Comparison of ENCODE assay signal across 9 cellular contexts in genomic region chr5:107668154-107668932, GRCh38. TPM values are rescaled to one million over a fixed set of nuclear protein-coding genes. Genes with fewer than 3 reads are reported as not detected.
DNase-seq lines count a peak whose midpoint lies in the region; ATAC-seq, FAIRE-seq and TF ChIP-seq lines count a peak whose summit lies in the region.
"Had no signal": no experiment of that assay in that cellular context is flagged by ENCODE, and none has a peak within 500 bp of the region (broad histone marks: within the 10 kb centered on the region; RNA-seq: fewer than 3 reads in every experiment).

No MANE protein-coding gene starts in this region.

- H3K27me3 ChIP-seq in esophagus (ENCODE audit: control insufficient read depth in 1 of 2, insufficient read depth in 2 of 2, low read length in 2 of 2): no peaks in the 10 kb centered on the region
- no peaks in the 10 kb centered on the region for H3K27me3 ChIP-seq in neural progenitor cell
- peaks cover 8 to 14% of the 10 kb centered on the region in 2 donors for H3K27me3 ChIP-seq in small intestine (ENCODE audit: control insufficient read depth in 2 of 2, insufficient read depth in 2 of 2, low read length in 2 of 2)

- peaks cover 9% of the 10 kb centered on the region for H3K36me3 Mint-ChIP-seq in neural progenitor cell

- H3K9me3 ChIP-seq in esophagus (ENCODE audit: control insufficient read depth in 2 of 2, insufficient read depth in 1 of 2, low read depth in 1 of 2, low read length in 1 of 2) (no peaks in the 10 kb centered on the region), neural progenitor cell (ENCODE audit: low read depth) (no peaks in the 10 kb centered on the region), small intestine (ENCODE audit: control insufficient read depth, low read depth) (no peaks in the 10 kb centered on the region)

- H3K4me3 ChIP-seq in esophagus (ENCODE audit: low read depth in 1 of 2, low read length in 2 of 2) (peak overlapping the region; percentile 61 to 72), neural progenitor cell (peak overlapping the region; percentile 97), small intestine (ENCODE audit: low read depth in 1 of 2, low read length in 2 of 2) (no peak overlapping the region)

- peak; percentile 58 for DNase-seq in NCI-H69 (lab: John Stamatoyannopoulos, UW)
- no peak for DNase-seq in neural progenitor cell (ENCODE audit: low spot score)
- no peak for DNase-seq in NCI-H2081 (lab: John Stamatoyannopoulos, UW)
- DNase-seq in HK-2 (ENCODE audit: unreplicated experiment): no peak
- no peak for DNase-seq in small intestine

- peaks cover 31% of the 10 kb centered on the region for H3K4me1 Mint-ChIP-seq in neural progenitor cell

- H3K27ac Mint-ChIP-seq in neural progenitor cell: peak overlapping the region; percentile 95

- H3K36me3 ChIP-seq in esophagus (ENCODE audit: control insufficient read depth in 2 of 2, insufficient read depth in 2 of 2, low read length in 1 of 2) (no peaks in the 10 kb centered on the region), neural progenitor cell (peaks cover 18% of the 10 kb centered on the region), small intestine (ENCODE audit: control insufficient read depth in 2 of 2, insufficient read depth in 2 of 2, low read length in 2 of 2) (no peaks in the 10 kb centered on the region)

- peaks cover 0 to 3% of the 10 kb centered on the region in 2 donors for H3K4me1 ChIP-seq in esophagus (ENCODE audit: control insufficient read depth in 2 of 2, insufficient read depth in 2 of 2, low read length in 1 of 2)
- H3K4me1 ChIP-seq in neural progenitor cell: peaks cover 45% of the 10 kb centered on the region
- H3K4me1 ChIP-seq in small intestine (ENCODE audit: control insufficient read depth in 2 of 2, insufficient read depth in 1 of 2, low read depth in 1 of 2, low read length in 1 of 2): peaks cover 2 to 5% of the 10 kb centered on the region in 2 donors

- H2AFZ ChIP-seq in neural progenitor cell (replicated peaks): no peak overlapping the region

- H3F3A ChIP-seq in neural progenitor cell (ENCODE audit: low read depth): peaks cover 51% of the 10 kb centered on the region

- peak overlapping the region; percentile 97 for H3K4me2 ChIP-seq in neural progenitor cell

- TF ChIP-seq CTCF in C4-2B (conservative IDR thresholded peaks at IDR 0.05): no peak
- no peak for TF ChIP-seq CTCF in neural progenitor cell (IDR thresholded peaks at IDR 0.05)

- WGBS in esophagus, 2 donors: 28 to 41% methylated on average over 6 of the region's 6 CpGs
- 18 to 45% (median 33%) methylated on average over 6 of the region's 6 CpGs for WGBS in small intestine, 3 donors

- peak overlapping the region; percentile 98 for H3K4me3 Mint-ChIP-seq in neural progenitor cell

- FAIRE-seq in small intestine (lab: Jason Lieb, UNC): no peak

- no peak for ATAC-seq in HG02623 (IDR thresholded peaks at IDR 0.05; ENCODE audit: unreplicated experiment)
- ATAC-seq: left colon had no signal

- H4K20me1 ChIP-seq in neural progenitor cell (ENCODE audit: low read depth): peaks cover 85% of the 10 kb centered on the region

- peak overlapping the region; percentile 97 for H3K27ac ChIP-seq in C4-2B
- H3K27ac ChIP-seq in esophagus (ENCODE audit: low read depth in 2 of 2, low read length in 1 of 2): no peak overlapping the region
- peak overlapping the region; percentile 87 for H3K27ac ChIP-seq in neural progenitor cell
- no peak overlapping the region for H3K27ac ChIP-seq in small intestine (ENCODE audit: low read depth in 1 of 2, low read length in 1 of 2)

- H3K79me2 ChIP-seq in neural progenitor cell (ENCODE audit: low read depth): peaks cover 96% of the 10 kb centered on the region

- H3K27me3 Mint-ChIP-seq in neural progenitor cell (ENCODE audit: insufficient read depth, low read depth): peaks cover 11% of the 10 kb centered on the region

- H3K9me3 Mint-ChIP-seq in neural progenitor cell: no peaks in the 10 kb centered on the region

- H3K9ac ChIP-seq in neural progenitor cell: peak overlapping the region; percentile 93

RNA-seq across cellular contexts. Expression of gene EFNA5, which starts 2.4 kb away (rescaled TPM):
- polyA plus RNA-seq in esophagus: 1 to 10 TPM; 3.4 to 4.9 TPM
- total RNA-seq in neural progenitor cell (ENCODE audit: low replicate concordance): 70.5 and 105 TPM in 2 replicates
- 1 to 10 TPM in 1 of 3 donors, under 1 TPM in 1, not detected in 1; 0.54 to 1.7 TPM for polyA plus RNA-seq in small intestine

Comparison
In these comparisons a context has a peak if more than half of its experiments do, and no peak if none do; other contexts are left out.
1. H3K27ac ChIP-seq: peak in C4-2B (single experiment) and neural progenitor cell (single experiment); none in esophagus (0 of 2) and small intestine (0 of 2).
2. H3K4me3 ChIP-seq: peak in esophagus (2 of 2) and neural progenitor cell (single experiment); none in small intestine (0 of 2).